In the genomic region with DNA sequence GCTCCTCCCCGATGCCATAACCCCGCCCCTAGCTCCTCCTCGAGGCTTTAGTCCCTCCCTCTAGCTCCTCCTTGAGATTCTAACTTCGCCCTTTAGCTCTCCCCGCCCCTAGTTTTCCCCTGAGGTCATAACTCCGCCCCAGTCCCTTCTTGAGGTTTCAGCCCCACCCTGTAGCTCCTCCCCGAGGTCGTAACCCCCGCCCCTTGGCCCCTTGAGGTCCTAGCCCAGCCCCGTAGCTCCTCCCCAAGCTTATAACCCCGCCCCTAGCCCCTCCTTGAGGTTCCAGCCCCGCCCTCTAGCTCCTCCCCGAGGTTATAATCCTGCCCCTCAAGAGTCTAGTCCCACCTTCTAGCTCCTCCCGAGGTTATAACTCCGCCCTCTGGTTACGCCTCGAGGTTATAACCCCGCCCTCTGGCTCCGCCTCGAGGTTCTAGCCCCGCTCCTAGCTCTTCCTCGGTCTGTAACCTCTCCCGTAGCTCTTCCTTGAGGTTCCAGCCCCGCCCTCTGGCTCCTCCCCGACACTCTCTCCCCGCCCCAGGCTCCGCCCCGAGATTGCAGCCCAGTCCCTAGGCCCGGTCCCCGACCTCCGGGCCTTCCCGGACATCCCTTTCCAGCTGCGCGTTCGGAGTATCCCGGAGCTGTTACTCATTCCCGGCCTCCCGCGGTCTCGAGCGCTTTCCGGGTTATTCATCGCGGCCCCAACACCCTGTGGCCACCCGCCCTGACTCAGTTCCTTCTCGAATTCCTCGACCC, we compare ENCODE assay signal across 8 cellular contexts. TPM values are rescaled to one million over a fixed set of nuclear protein-coding genes. Genes with fewer than 3 reads are reported as not detected.
DNase-seq lines count a peak whose midpoint lies in the region; ATAC-seq and TF ChIP-seq lines count a peak whose summit lies in the region.

No MANE protein-coding gene starts in this region.

- no peaks in the 10 kb centered on the region for H3K9me2 ChIP-seq in OCI-LY7 (ENCODE audit: insufficient read depth, low read length)

- in situ Hi-C loops in Caki2 (cut with HindIII; ENCODE audit: low pct_unique_long_range_greater_than_20kb, low sequenced_read_pairs), result no loop called here

- peak; percentile 84 for ATAC-seq in GM21423 (IDR thresholded peaks at IDR 0.05; ENCODE audit: unreplicated experiment)

- no peaks in the 10 kb centered on the region for H3K9me3 ChIP-seq in HUES48 (ENCODE audit: control insufficient read depth, insufficient read depth, low read length)
- H3K9me3 ChIP-seq in OCI-LY7 (ENCODE audit: low read length), result no peaks in the 10 kb centered on the region

- peak overlapping the region; percentile 89 for H3K27ac ChIP-seq in HUES48 (ENCODE audit: low read depth, low read length)
- no peak overlapping the region for H3K27ac ChIP-seq in OCI-LY7 (ENCODE audit: low read depth, low read length, poor library complexity, severe bottlenecking)

- peaks cover 16% of the 10 kb centered on the region for H3K27me3 ChIP-seq in HUES48 (ENCODE audit: control insufficient read depth, insufficient read depth, low read length)

- peaks cover 22% of the 10 kb centered on the region for H3K4me1 ChIP-seq in HUES48 (ENCODE audit: control insufficient read depth, insufficient read depth, low read length)
- H3K4me1 ChIP-seq in OCI-LY7 (ENCODE audit: insufficient read depth, low read length, poor library complexity, severe bottlenecking), result peaks cover 7% of the 10 kb centered on the region

- H4K20me1 ChIP-seq in OCI-LY7 (ENCODE audit: insufficient read depth, low read length), result no peaks in the 10 kb centered on the region

- H2AFZ ChIP-seq in OCI-LY7 (ENCODE audit: low read length), result peak overlapping the region; percentile 23; the same call in 1 of the 2 replicates

- CTCF ChIA-PET in OCI-LY7 (lab: Charles Lee; ENCODE audit: unreplicated experiment), result interaction anchor here (0.6 to 1.1 kb wide), 8 partner anchors 9 to 1588 kb away, joined by 3 to 6 read pairs (median 3); no protein-coding TSS in a partner anchor

- BruUV-seq in OCI-LY7 (replicated peaks; lab: Mats Ljungman, UMichigan), result no TSS peak

- H3K36me3 ChIP-seq in HUES48 (ENCODE audit: control insufficient read depth, insufficient read depth, low read length) (peaks cover 9% of the 10 kb centered on the region), OCI-LY7 (ENCODE audit: insufficient read depth, low read length) (no peaks in the 10 kb centered on the region)

- H3K9ac ChIP-seq in HUES48 (ENCODE audit: low read depth, low read length), result peak overlapping the region; percentile 43

- DNase-seq in Caki2 (ENCODE audit: low read depth) (peak; percentile 100), OCI-LY7 (ENCODE audit: low spot score) (peak; percentile 97), epithelial cell of proximal tubule (ENCODE audit: low read depth) (peak; percentile 98), mucosa of gallbladder (ENCODE audit: low spot score) (peak; percentile 99)
- DNase-seq in activated T-cell treated with anti-CD3 and anti-CD28 coated beads, Interleukin-2, amount 50 U/mL, for 1 hour, result peak; percentile 94
- peak; percentile 86 for DNase-seq in stimulated activated CD8-positive, alpha-beta memory T cell treated with anti-CD3 and anti-CD28 coated beads, Interleukin-4, amount 100 ng/mL, for 24 hours (ENCODE audit: low read depth)

- POLR2A ChIA-PET in OCI-LY7 (lab: Charles Lee), result interaction anchor here (0.6 to 1.0 kb wide), 8 partner anchors 9 to 426 kb away, joined by 3 to 4 read pairs (median 3); no protein-coding TSS in a partner anchor

- intact Hi-C loops in OCI-LY7 (cut with micrococcal nuclease; ENCODE audit: unreplicated experiment), result loop anchor here (10.0 kb wide), 1 partner anchor 56 kb away; no protein-coding TSS in a partner anchor

- no peaks in the 10 kb centered on the region for H3K79me2 ChIP-seq in OCI-LY7 (ENCODE audit: insufficient read depth, low read depth, low read length)

- TF ChIP-seq CTCF in OCI-LY7 (conservative IDR thresholded peaks at IDR 0.05; ENCODE audit: low read length), result no peak
- no peak for TF ChIP-seq CTCF in epithelial cell of proximal tubule (conservative IDR thresholded peaks at IDR 0.05; ENCODE audit: low read depth, low read length)

- H3K4me3 ChIP-seq in HUES48 (ENCODE audit: low read depth, low read length), result peak overlapping the region; percentile 62
- H3K4me3 ChIP-seq in OCI-LY7 (ENCODE audit: low read depth, low read length, poor library complexity, severe bottlenecking), result peak overlapping the region; percentile 35
- H3K4me3 ChIP-seq in epithelial cell of proximal tubule (ENCODE audit: low read depth, low read length), result peak overlapping the region; percentile 81

- peak overlapping the region; percentile 49 for H3K4me2 ChIP-seq in OCI-LY7 (ENCODE audit: low read length)

RNA-seq across cellular contexts. Expression of gene PLAUR, which starts 1.4 kb away (rescaled TPM):
- total RNA-seq in Caki2 (2014; rRNA removed; shearing (Covaris generic); ENCODE audit: low replicate concordance), result 43.4 and 82.3 TPM in 2 replicates
- 0.41 TPM in 1 of 2 replicates, not detected in the other for total RNA-seq in OCI-LY7 (2014; rRNA removed; shearing (Covaris generic))
- total RNA-seq in OCI-LY7 (2022) (0.57 and 0.76 TPM in 2 replicates), epithelial cell of proximal tubule (150 and 335 TPM in 2 replicates), mucosa of gallbladder (46.3 TPM)

RNA-seq across cellular contexts. Expression of gene CADM4, which starts 28.9 kb away (rescaled TPM):
- total RNA-seq in Caki2 (2014; rRNA removed; shearing (Covaris generic); ENCODE audit: low replicate concordance), result 15.0 and 16.7 TPM in 2 replicates
- total RNA-seq in OCI-LY7 (2014; rRNA removed; shearing (Covaris generic)), result 0.05 TPM in 1 of 2 replicates, not detected in the other
- total RNA-seq in OCI-LY7 (2022) (not detected in 2 replicates), epithelial cell of proximal tubule (7.7 and 16.4 TPM in 2 replicates), mucosa of gallbladder (20.6 TPM)

RNA-seq across cellular contexts. Expression of gene IRGC, which starts 47.3 kb away (rescaled TPM):
- total RNA-seq in Caki2 (2014; rRNA removed; shearing (Covaris generic); ENCODE audit: low replicate concordance), result not detected in 2 replicates
- total RNA-seq in OCI-LY7 (2014; rRNA removed; shearing (Covaris generic)), result not detected in 2 replicates
- total RNA-seq in OCI-LY7 (2022) (not detected in 2 replicates), epithelial cell of proximal tubule (not detected in 2 replicates), mucosa of gallbladder (not detected)

RNA-seq across cellular contexts. Expression of gene ZNF428, which starts 49.2 kb away (rescaled TPM):
- total RNA-seq in Caki2 (2014; rRNA removed; shearing (Covaris generic); ENCODE audit: low replicate concordance), result 125 and 136 TPM in 2 replicates
- total RNA-seq in OCI-LY7 (2014; rRNA removed; shearing (Covaris generic)), result 91.1 and 98.1 TPM in 2 replicates
- 28.5 and 31.0 TPM in 2 replicates for total RNA-seq in OCI-LY7 (2022)
- 36.7 and 60.7 TPM in 2 replicates for total RNA-seq in epithelial cell of proximal tubule
- 54.4 TPM for total RNA-seq in mucosa of gallbladder

RNA-seq across cellular contexts. Expression of gene SRRM5, which starts 56.7 kb away (rescaled TPM):
- total RNA-seq in Caki2 (2014; rRNA removed; shearing (Covaris generic); ENCODE audit: low replicate concordance), result not detected in 2 replicates
- 0.36 and 0.73 TPM in 2 replicates for total RNA-seq in OCI-LY7 (2014; rRNA removed; shearing (Covaris generic))
- total RNA-seq in OCI-LY7 (2022) (0.61 and 0.85 TPM in 2 replicates), epithelial cell of proximal tubule (0.12 TPM in 1 of 2 replicates, not detected in the other), mucosa of gallbladder (0.52 TPM)

Comparison
In these comparisons a context has a peak if more than half of its experiments do, and no peak if none do; other contexts are left out.
1. RNA of gene PLAUR, which starts 1.4 kb away (total RNA-seq): 150 to 335 TPM in epithelial cell of proximal tubule, 46.3 TPM in mucosa of gallbladder (single experiment) and 43.4 to 82.3 TPM in Caki2; 0.41 to 0.76 TPM in OCI-LY7; every median in the first group is over 10 times any median in the second.
2. Peak in every context shown above with its lines, with median percentiles within 50 percentile points of each other: DNase-seq and H3K4me3 ChIP-seq.